In genomic region chr21:45836694-45837670, GRCh38 we compare ENCODE assay signal across 15 cellular contexts.
DNase-seq lines count a peak whose midpoint lies in the region; ATAC-seq and TF ChIP-seq lines count a peak whose summit lies in the region.
"Had no signal": no experiment of that assay in that cellular context is flagged by ENCODE, and none has a peak within 500 bp of the region (broad histone marks: within the 10 kb centered on the region; RNA-seq: fewer than 3 reads in every experiment).

No MANE protein-coding gene starts in this region.

- H3K27me3 ChIP-seq in H7 (ENCODE audit: control insufficient read depth, insufficient read depth, low read length): no peaks in the 10 kb centered on the region
- H3K27me3 ChIP-seq: neutrophil, SJSA1 had no signal

- H3K27ac Mint-ChIP-seq in nephron progenitor cell (peak overlapping the region; percentile 57), immature natural killer cell (no peak overlapping the region)
- H3K27ac Mint-ChIP-seq: activated naive CD8-positive, alpha-beta T cell treated with anti-CD3 and anti-CD28 coated beads for 36 hours; activated T-helper 1 cell treated with anti-CD3 and anti-CD28 coated beads, Interleukin-12 subunit alpha, Interleukin-12 subunit beta, Interleukin-2, Interleukin-4 antibody, amounts not matched to agents 30 ng/mL and 10 ng/mL and 1 ng/mL, durations not matched to agents 14 hours and 24 hours and 36 hours; CD8-positive, alpha-beta memory T cell had no signal

- H3K4me3 Mint-ChIP-seq in nephron progenitor cell: no peak overlapping the region
- H3K4me3 Mint-ChIP-seq in immature natural killer cell: no peak overlapping the region
- H3K4me3 Mint-ChIP-seq: activated naive CD8-positive, alpha-beta T cell treated with anti-CD3 and anti-CD28 coated beads for 36 hours; activated T-helper 1 cell treated with anti-CD3 and anti-CD28 coated beads, Interleukin-12 subunit alpha, Interleukin-12 subunit beta, Interleukin-2, Interleukin-4 antibody, amounts not matched to agents 30 ng/mL and 10 ng/mL and 1 ng/mL, durations not matched to agents 14 hours and 24 hours and 36 hours; CD8-positive, alpha-beta memory T cell had no signal

- H3K36me3 Mint-ChIP-seq in nephron progenitor cell (ENCODE audit: low read depth) (peaks cover 11% of the 10 kb centered on the region), immature natural killer cell (peaks cover 5% of the 10 kb centered on the region in 3 donors)

- TF ChIP-seq CTCF in choroid plexus epithelial cell (conservative IDR thresholded peaks at IDR 0.05; ENCODE audit: low read depth, low read length) (peak; percentile 30), nephron progenitor cell (IDR thresholded peaks at IDR 0.05) (no peak)

- DNase-seq in H7 (peak; percentile 47), NCI-H69 (lab: John Stamatoyannopoulos, UW) (peak; percentile 47), choroid plexus epithelial cell (ENCODE audit: low read depth) (peak; percentile 39), nephron progenitor cell (no peak), T-helper 2 cell (no peak), immature natural killer cell (no peak)
- DNase-seq: activated naive CD8-positive, alpha-beta T cell treated with anti-CD3 and anti-CD28 coated beads for 36 hours; CD8-positive, alpha-beta memory T cell; left colon; NCI-H526 treated with DMSO at 0.1 percent for 48 hours; OCI-M1 had no signal

- H3K4me1 Mint-ChIP-seq in nephron progenitor cell (peaks cover 24% of the 10 kb centered on the region), immature natural killer cell (no peaks in the 10 kb centered on the region)
- H3K4me1 Mint-ChIP-seq: CD8-positive, alpha-beta memory T cell had no signal

- H3K4me3 ChIP-seq in H7 (ENCODE audit: insufficient read depth, low read depth, low read length) (no peak overlapping the region), choroid plexus epithelial cell (ENCODE audit: low read depth, low read length) (no peak overlapping the region)
- H3K4me3 ChIP-seq: SJSA1 had no signal

- H3K36me3 ChIP-seq in H7 (replicated peaks; ENCODE audit: control insufficient read depth, insufficient read depth, low read length): no peaks in the 10 kb centered on the region
- H3K36me3 ChIP-seq: neutrophil, SJSA1 had no signal

- H3K27me3 Mint-ChIP-seq in nephron progenitor cell (ENCODE audit: low read depth, poor library complexity) (peaks cover 4% of the 10 kb centered on the region), immature natural killer cell (ENCODE audit: low read depth in 3 of 3) (peaks cover 3 to 8% (median 4%) of the 10 kb centered on the region in 3 donors)
- H3K27me3 Mint-ChIP-seq: activated naive CD8-positive, alpha-beta T cell treated with anti-CD3 and anti-CD28 coated beads for 36 hours had no signal

- H3K9me3 Mint-ChIP-seq in nephron progenitor cell: peaks cover 20% of the 10 kb centered on the region
- peaks cover 3 to 11% (median 6%) of the 10 kb centered on the region in 6 donors for H3K9me3 Mint-ChIP-seq in immature natural killer cell

- no peak for ATAC-seq in HG03571 (IDR thresholded peaks at IDR 0.05; ENCODE audit: unreplicated experiment)
- ATAC-seq: left colon had no signal

Comparison
In these comparisons a context has a peak if more than half of its experiments do, and no peak if none do; other contexts are left out.
1. DNase-seq: peak in H7 (single experiment), NCI-H69 (single experiment) and choroid plexus epithelial cell (single experiment); none in nephron progenitor cell (single experiment), T-helper 2 cell (0 of 5) and immature natural killer cell (0 of 3).